1 cellular context compared by ENCODE assay signal in the genomic region with DNA sequence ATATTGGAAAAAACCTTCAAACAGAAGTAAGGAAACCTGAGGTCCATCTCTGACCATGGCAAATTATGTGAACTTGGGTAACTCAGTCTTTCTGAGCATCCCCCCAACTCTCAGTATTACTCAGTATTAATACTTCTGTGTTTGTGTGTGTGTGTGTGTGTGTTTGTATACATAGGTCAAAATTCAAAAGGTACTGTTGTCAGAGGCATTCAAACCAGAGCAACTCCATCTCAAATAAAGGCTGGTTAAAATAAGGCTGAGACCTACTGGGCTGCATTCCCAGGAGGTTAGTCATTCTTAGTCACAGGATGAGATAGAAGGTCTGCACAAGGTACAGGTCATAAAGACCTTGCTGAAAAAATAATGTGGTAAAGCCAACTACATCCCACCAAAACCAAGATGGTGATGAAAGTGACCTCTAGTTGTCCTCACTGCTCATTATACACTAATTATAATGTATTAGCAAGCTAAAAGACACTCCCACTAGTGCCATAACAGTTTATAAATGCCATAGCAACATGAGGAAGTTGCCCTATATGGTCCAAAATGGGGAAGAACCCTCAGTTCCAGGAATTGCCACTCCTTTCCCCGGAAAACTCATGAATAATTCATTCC.
TF ChIP-seq lines count a peak whose summit lies in the region.

No MANE protein-coding gene starts in this region.

TF ChIP-seq in K562, 482 proteins besides CTCF, POLR2A, EP300 and RAD21 (continued from another document and continues in another):
- TF ChIP-seq, protein P1, sequence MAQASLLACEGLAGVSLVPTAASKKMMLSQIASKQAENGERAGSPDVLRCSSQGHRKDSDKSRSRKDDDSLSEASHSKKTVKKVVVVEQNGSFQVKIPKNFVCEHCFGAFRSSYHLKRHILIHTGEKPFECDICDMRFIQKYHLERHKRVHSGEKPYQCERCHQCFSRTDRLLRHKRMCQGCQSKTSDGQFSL (CRISPR knock-in tag; IDR thresholded peaks at IDR 0.05), result no peak
- TF ChIP-seq, protein P1 (tag; IDR thresholded peaks at IDR 0.05), result no peak
- no peak for TF ChIP-seq CHD1 (IDR thresholded peaks at IDR 0.05; ENCODE audit: low read length)
- no peak for TF ChIP-seq ZNF175 (CRISPR knock-in tag; IDR thresholded peaks at IDR 0.05; ENCODE audit: low read depth)
- TF ChIP-seq, protein P2, sequence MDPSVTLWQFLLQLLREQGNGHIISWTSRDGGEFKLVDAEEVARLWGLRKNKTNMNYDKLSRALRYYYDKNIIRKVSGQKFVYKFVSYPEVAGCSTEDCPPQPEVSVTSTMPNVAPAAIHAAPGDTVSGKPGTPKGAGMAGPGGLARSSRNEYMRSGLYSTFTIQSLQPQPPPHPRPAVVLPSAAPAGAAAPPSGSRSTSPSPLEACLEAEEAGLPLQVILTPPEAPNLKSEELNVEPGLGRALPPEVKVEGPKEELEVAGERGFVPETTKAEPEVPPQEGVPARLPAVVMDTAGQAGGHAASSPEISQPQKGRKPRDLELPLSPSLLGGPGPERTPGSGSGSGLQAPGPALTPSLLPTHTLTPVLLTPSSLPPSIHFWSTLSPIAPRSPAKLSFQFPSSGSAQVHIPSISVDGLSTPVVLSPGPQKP (CRISPR knock-in tag; IDR thresholded peaks at IDR 0.05), result no peak
- TF ChIP-seq ADNP (tag; IDR thresholded peaks at IDR 0.05), result no peak
- no peak for TF ChIP-seq ZNF41 (CRISPR knock-in tag; conservative IDR thresholded peaks at IDR 0.05)
- TF ChIP-seq, protein P3, sequence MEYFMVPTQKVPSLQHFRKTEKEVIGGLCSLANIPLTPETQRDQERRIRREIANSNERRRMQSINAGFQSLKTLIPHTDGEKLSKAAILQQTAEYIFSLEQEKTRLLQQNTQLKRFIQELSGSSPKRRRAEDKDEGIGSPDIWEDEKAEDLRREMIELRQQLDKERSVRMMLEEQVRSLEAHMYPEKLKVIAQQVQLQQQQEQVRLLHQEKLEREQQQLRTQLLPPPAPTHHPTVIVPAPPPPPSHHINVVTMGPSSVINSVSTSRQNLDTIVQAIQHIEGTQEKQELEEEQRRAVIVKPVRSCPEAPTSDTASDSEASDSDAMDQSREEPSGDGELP (CRISPR knock-in tag; IDR thresholded peaks at IDR 0.05; ENCODE audit: borderline replicate concordance), result no peak
- no peak for TF ChIP-seq ETV1 (tag; conservative IDR thresholded peaks at IDR 0.05; ENCODE audit: low read depth)
- TF ChIP-seq, protein P4, sequence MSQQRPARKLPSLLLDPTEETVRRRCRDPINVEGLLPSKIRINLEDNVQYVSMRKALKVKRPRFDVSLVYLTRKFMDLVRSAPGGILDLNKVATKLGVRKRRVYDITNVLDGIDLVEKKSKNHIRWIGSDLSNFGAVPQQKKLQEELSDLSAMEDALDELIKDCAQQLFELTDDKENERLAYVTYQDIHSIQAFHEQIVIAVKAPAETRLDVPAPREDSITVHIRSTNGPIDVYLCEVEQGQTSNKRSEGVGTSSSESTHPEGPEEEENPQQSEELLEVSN (IDR thresholded peaks at IDR 0.05; ENCODE audit: borderline replicate concordance in 1 of 2, extremely low read depth in 1 of 2, insufficient read depth in 1 of 2, insufficient read length in 1 of 2, low read depth in 1 of 2, low read length in 1 of 2, poor library complexity in 1 of 2, severe bottlenecking in 1 of 2), result no peak
- TF ChIP-seq, protein P5, sequence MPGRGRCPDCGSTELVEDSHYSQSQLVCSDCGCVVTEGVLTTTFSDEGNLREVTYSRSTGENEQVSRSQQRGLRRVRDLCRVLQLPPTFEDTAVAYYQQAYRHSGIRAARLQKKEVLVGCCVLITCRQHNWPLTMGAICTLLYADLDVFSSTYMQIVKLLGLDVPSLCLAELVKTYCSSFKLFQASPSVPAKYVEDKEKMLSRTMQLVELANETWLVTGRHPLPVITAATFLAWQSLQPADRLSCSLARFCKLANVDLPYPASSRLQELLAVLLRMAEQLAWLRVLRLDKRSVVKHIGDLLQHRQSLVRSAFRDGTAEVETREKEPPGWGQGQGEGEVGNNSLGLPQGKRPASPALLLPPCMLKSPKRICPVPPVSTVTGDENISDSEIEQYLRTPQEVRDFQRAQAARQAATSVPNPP (IDR thresholded peaks at IDR 0.05; ENCODE audit: borderline replicate concordance, insufficient read depth, insufficient read length), result no peak
- TF ChIP-seq KDM4B (IDR thresholded peaks at IDR 0.05; ENCODE audit: borderline replicate concordance in 2 of 2, low read depth in 1 of 2), result no peak
- TF ChIP-seq FOSL1 (tag; conservative IDR thresholded peaks at IDR 0.05), result peak; percentile 99
- TF ChIP-seq, protein P6, sequence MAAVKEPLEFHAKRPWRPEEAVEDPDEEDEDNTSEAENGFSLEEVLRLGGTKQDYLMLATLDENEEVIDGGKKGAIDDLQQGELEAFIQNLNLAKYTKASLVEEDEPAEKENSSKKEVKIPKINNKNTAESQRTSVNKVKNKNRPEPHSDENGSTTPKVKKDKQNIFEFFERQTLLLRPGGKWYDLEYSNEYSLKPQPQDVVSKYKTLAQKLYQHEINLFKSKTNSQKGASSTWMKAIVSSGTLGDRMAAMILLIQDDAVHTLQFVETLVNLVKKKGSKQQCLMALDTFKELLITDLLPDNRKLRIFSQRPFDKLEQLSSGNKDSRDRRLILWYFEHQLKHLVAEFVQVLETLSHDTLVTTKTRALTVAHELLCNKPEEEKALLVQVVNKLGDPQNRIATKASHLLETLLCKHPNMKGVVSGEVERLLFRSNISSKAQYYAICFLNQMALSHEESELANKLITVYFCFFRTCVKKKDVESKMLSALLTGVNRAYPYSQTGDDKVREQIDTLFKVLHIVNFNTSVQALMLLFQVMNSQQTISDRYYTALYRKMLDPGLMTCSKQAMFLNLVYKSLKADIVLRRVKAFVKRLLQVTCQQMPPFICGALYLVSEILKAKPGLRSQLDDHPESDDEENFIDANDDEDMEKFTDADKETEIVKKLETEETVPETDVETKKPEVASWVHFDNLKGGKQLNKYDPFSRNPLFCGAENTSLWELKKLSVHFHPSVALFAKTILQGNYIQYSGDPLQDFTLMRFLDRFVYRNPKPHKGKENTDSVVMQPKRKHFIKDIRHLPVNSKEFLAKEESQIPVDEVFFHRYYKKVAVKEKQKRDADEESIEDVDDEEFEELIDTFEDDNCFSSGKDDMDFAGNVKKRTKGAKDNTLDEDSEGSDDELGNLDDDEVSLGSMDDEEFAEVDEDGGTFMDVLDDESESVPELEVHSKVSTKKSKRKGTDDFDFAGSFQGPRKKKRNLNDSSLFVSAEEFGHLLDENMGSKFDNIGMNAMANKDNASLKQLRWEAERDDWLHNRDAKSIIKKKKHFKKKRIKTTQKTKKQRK (IDR thresholded peaks at IDR 0.05; ENCODE audit: borderline replicate concordance, low read depth, low read length), result no peak
- TF ChIP-seq ZNF324 (CRISPR knock-in tag; IDR thresholded peaks at IDR 0.05), result no peak
- no peak for TF ChIP-seq POLR2AphosphoS2 (IDR thresholded peaks at IDR 0.05; ENCODE audit: low read length)
- TF ChIP-seq, protein P7, sequence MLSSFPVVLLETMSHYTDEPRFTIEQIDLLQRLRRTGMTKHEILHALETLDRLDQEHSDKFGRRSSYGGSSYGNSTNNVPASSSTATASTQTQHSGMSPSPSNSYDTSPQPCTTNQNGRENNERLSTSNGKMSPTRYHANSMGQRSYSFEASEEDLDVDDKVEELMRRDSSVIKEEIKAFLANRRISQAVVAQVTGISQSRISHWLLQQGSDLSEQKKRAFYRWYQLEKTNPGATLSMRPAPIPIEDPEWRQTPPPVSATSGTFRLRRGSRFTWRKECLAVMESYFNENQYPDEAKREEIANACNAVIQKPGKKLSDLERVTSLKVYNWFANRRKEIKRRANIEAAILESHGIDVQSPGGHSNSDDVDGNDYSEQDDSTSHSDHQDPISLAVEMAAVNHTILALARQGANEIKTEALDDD (IDR thresholded peaks at IDR 0.05), result no peak
- TF ChIP-seq PHB (CRISPR knock-in tag; IDR thresholded peaks at IDR 0.05), result no peak
- TF ChIP-seq NCOA2 (IDR thresholded peaks at IDR 0.05; ENCODE audit: partially characterized antibody in 2 of 2), result no peak
- no peak for TF ChIP-seq MCM2 (IDR thresholded peaks at IDR 0.05; ENCODE audit: low read depth)
- no peak for TF ChIP-seq EZH2 (IDR thresholded peaks at IDR 0.05; ENCODE audit: borderline replicate concordance, low read depth, low read length)
- no peak for TF ChIP-seq HIVEP1 (CRISPR knock-in tag; IDR thresholded peaks at IDR 0.05)
- TF ChIP-seq ZBTB1 (CRISPR knock-in tag; IDR thresholded peaks at IDR 0.05; ENCODE audit: borderline replicate concordance, low read depth), result no peak
- TF ChIP-seq, protein P8, sequence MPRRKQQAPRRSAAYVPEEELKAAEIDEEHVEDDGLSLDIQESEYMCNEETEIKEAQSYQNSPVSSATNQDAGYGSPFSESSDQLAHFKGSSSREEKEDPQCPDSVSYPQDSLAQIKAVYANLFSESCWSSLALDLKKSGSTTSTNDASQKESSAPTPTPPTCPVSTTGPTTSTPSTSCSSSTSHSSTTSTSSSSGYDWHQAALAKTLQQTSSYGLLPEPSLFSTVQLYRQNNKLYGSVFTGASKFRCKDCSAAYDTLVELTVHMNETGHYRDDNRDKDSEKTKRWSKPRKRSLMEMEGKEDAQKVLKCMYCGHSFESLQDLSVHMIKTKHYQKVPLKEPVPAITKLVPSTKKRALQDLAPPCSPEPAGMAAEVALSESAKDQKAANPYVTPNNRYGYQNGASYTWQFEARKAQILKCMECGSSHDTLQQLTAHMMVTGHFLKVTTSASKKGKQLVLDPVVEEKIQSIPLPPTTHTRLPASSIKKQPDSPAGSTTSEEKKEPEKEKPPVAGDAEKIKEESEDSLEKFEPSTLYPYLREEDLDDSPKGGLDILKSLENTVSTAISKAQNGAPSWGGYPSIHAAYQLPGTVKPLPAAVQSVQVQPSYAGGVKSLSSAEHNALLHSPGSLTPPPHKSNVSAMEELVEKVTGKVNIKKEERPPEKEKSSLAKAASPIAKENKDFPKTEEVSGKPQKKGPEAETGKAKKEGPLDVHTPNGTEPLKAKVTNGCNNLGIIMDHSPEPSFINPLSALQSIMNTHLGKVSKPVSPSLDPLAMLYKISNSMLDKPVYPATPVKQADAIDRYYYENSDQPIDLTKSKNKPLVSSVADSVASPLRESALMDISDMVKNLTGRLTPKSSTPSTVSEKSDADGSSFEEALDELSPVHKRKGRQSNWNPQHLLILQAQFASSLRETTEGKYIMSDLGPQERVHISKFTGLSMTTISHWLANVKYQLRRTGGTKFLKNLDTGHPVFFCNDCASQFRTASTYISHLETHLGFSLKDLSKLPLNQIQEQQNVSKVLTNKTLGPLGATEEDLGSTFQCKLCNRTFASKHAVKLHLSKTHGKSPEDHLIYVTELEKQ (CRISPR knock-in tag; IDR thresholded peaks at IDR 0.05), result no peak
- TF ChIP-seq MTA2 (IDR thresholded peaks at IDR 0.05; ENCODE audit: low read depth), result no peak
- TF ChIP-seq, protein P9, sequence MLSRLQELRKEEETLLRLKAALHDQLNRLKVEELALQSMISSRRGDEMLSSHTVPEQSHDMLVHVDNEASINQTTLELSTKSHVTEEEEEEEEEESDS (CRISPR knock-in tag; IDR thresholded peaks at IDR 0.05), result no peak
- no peak for TF ChIP-seq KLF16 (IDR thresholded peaks at IDR 0.05)
- TF ChIP-seq ZNF174 (CRISPR knock-in tag; IDR thresholded peaks at IDR 0.05), result no peak
- TF ChIP-seq HDAC6 (IDR thresholded peaks at IDR 0.05; ENCODE audit: low read depth, low read length), result no peak
- TF ChIP-seq, protein P10, sequence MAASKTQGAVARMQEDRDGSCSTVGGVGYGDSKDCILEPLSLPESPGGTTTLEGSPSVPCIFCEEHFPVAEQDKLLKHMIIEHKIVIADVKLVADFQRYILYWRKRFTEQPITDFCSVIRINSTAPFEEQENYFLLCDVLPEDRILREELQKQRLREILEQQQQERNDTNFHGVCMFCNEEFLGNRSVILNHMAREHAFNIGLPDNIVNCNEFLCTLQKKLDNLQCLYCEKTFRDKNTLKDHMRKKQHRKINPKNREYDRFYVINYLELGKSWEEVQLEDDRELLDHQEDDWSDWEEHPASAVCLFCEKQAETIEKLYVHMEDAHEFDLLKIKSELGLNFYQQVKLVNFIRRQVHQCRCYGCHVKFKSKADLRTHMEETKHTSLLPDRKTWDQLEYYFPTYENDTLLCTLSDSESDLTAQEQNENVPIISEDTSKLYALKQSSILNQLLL (CRISPR knock-in tag; IDR thresholded peaks at IDR 0.05; ENCODE audit: borderline replicate concordance), result no peak
- TF ChIP-seq EHMT2 (IDR thresholded peaks at IDR 0.05), result no peak
- TF ChIP-seq, protein P11, sequence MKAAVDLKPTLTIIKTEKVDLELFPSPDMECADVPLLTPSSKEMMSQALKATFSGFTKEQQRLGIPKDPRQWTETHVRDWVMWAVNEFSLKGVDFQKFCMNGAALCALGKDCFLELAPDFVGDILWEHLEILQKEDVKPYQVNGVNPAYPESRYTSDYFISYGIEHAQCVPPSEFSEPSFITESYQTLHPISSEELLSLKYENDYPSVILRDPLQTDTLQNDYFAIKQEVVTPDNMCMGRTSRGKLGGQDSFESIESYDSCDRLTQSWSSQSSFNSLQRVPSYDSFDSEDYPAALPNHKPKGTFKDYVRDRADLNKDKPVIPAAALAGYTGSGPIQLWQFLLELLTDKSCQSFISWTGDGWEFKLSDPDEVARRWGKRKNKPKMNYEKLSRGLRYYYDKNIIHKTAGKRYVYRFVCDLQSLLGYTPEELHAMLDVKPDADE (conservative IDR thresholded peaks at IDR 0.05; ENCODE audit: control insufficient read depth, low read depth, low read length), result no peak
- no peak for TF ChIP-seq RBM22 (IDR thresholded peaks at IDR 0.05; ENCODE audit: low read depth, low read length, poor library complexity, severe bottlenecking)
- TF ChIP-seq ZNF584 (CRISPR knock-in tag; IDR thresholded peaks at IDR 0.05; ENCODE audit: low read depth), result no peak; the same call in 1 of the 2 replicates
- no peak for TF ChIP-seq CHCHD3 (CRISPR knock-in tag; IDR thresholded peaks at IDR 0.05)
- no peak for TF ChIP-seq RUNX1 (IDR thresholded peaks at IDR 0.05; ENCODE audit: low read depth)
- no peak for TF ChIP-seq PPARD (CRISPR knock-in tag; IDR thresholded peaks at IDR 0.05)
- TF ChIP-seq SMARCA4 (IDR thresholded peaks at IDR 0.05), result peak; percentile 33; the same call in 1 of the 2 replicates
- no peak for TF ChIP-seq MCM3 (IDR thresholded peaks at IDR 0.05)
- no peak for TF ChIP-seq NR2C1 (IDR thresholded peaks at IDR 0.05)
- TF ChIP-seq NR2C1 (tag; IDR thresholded peaks at IDR 0.05), result peak; percentile 27; the same call in 1 of the 2 replicates
- TF ChIP-seq, protein P12, sequence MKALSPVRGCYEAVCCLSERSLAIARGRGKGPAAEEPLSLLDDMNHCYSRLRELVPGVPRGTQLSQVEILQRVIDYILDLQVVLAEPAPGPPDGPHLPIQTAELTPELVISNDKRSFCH (CRISPR knock-in tag; IDR thresholded peaks at IDR 0.05), result no peak
- TF ChIP-seq, protein P12 (tag; IDR thresholded peaks at IDR 0.05), result no peak
- TF ChIP-seq PML (IDR thresholded peaks at IDR 0.05; ENCODE audit: low read length), result no peak
